In genomic region chr11:111930472-111930871, GRCh38 we compare ENCODE assay signal across 23 cellular contexts. TPM values are rescaled to one million over a fixed set of nuclear protein-coding genes. Genes with fewer than 3 reads are reported as not detected.
"Had no signal": no experiment of that assay in that cellular context is flagged by ENCODE, and none has a peak within 500 bp of the region (broad histone marks: within the 10 kb centered on the region; RNA-seq: fewer than 3 reads in every experiment).

No MANE protein-coding gene starts in this region.

- DNase-seq: KBM-7; NCI-H1092; NCI-H1105 treated with DMSO at 0.1 percent for 48 hours; NCI-H1417 treated with DMSO at 0.1 percent for 48 hours; NCI-H146; NCI-H1694 treated with DMSO at 0.1 percent for 48 hours; NCI-H1930; NCI-H2081; NCI-H2107; NCI-H2227 treated with DMSO at 0.1 percent for 48 hours; NCI-H524; NCI-H526 treated with DMSO at 0.1 percent for 48 hours; NCI-H748 treated with DMSO at 0.1 percent for 48 hours; NK-92 treated with Interleukin-12 subunit alpha and Interleukin-12 subunit beta, amount 100 ng/mL, for 24 hours; Right ventricle myocardium superior; RPMI8226; SIG-M5 had no signal

- H3K36me3 ChIP-seq: SJSA1 had no signal

- H3K27me3 ChIP-seq: SJSA1 had no signal

- FAIRE-seq: HTR-8/SVneo, RCC 7860 had no signal

- H3K27ac ChIP-seq: HL-60, SJSA1, SK-N-MC had no signal

- H3K9me3 ChIP-seq: SJSA1 had no signal

- H3K4me3 ChIP-seq: SJSA1, SK-N-MC had no signal

RNA-seq across cellular contexts. Expression of gene C11orf52, which starts 11.8 kb away (rescaled TPM):
- total RNA-seq: SJSA1 had no signal

RNA-seq across cellular contexts. Expression of gene HSPB2, which starts 17.9 kb away (rescaled TPM):
- total RNA-seq: NCI-H460, SJSA1 had no signal
